7 cellular contexts compared by ENCODE assay signal in genomic region chr7:149654588-149654987, GRCh38.
"Had no signal": no experiment of that assay in that cellular context is flagged by ENCODE, and none has a peak within 500 bp of the region (broad histone marks: within the 10 kb centered on the region; RNA-seq: fewer than 3 reads in every experiment).

No MANE protein-coding gene starts in this region.

- FAIRE-seq: G401.6, GM12878, GM12891, GM18507, GM19239 had no signal

- ATAC-seq: GM12878 had no signal

- DNase-seq: GDM1, GF-D8 had no signal

- H3K4me3 ChIP-seq: GM12878 had no signal
